In the genomic region with DNA sequence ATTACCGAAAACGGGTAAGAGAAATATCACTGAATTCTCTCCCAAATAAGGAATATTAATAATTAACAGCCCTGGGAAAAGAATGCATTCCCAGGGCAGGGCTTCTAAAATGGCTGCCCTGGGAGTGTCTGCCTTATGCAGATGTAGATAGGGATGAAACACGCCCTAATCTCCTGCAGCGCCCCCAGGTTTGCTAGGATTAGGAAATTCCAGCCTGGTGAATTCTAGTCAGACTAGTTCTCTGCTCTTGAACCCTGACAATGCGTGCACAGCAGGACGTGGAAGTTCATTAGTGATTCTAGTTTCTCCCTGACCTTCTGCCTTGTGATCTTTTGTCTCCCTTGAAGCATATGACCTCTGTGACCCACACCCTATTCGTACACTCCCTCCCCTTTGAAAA, we compare ENCODE assay signal across 6 cellular contexts.
DNase-seq lines count a peak whose midpoint lies in the region; ATAC-seq, FAIRE-seq and TF ChIP-seq lines count a peak whose summit lies in the region.
"Not testable (repeated sequence)": the region's sequence is repeated elsewhere in the genome, so short reads cannot be mapped to it uniquely, and the experiment has no call there.

No MANE protein-coding gene starts in this region.

- CTCF ChIA-PET in H1 (lab: Charles Lee; ENCODE audit: partially characterized antibody) = not testable (repeated sequence)

- not testable (repeated sequence) for H4K5ac ChIP-seq in H1 (ENCODE audit: insufficient read length, low read depth, low read length)

- H2BK12ac ChIP-seq in H1 (ENCODE audit: low read depth, low read length) = not testable (repeated sequence)

- not testable (repeated sequence) for H3K14ac ChIP-seq in H1 (ENCODE audit: insufficient read length)

- TF ChIP-seq EP300 in H1 (IDR thresholded peaks at IDR 0.05; ENCODE audit: borderline replicate concordance in 1 of 2, low read depth in 2 of 2, low read length in 2 of 2) = peak; percentile 30 to 54; a peak in 2 of 3 replicates

- H3K79me1 ChIP-seq in H1 (ENCODE audit: low read depth, low read length) = not testable (repeated sequence)

- 0 out of 4 replicates have a peak, but pooled peaks of 1 of the 2 experiments have one; percentile 9 for TF ChIP-seq CTCF in GM23338 (conservative IDR thresholded peaks at IDR 0.05; ENCODE audit: low read depth in 2 of 2)
- TF ChIP-seq CTCF in H1 (IDR thresholded peaks at IDR 0.05; ENCODE audit: control extremely low read depth in 1 of 3, insufficient read depth in 1 of 3, low read depth in 1 of 3, low read length in 3 of 3) = not testable (repeated sequence)

- peaks cover 17% of the 10 kb centered on the region for H3K9me3 Mint-ChIP-seq in GM23338

- not testable (repeated sequence) for H3K23me2 ChIP-seq in H1 (ENCODE audit: low read depth, low read length)

- peaks cover 34% of the 10 kb centered on the region for H3K4me1 Mint-ChIP-seq in GM23338

- peak overlapping the region; percentile 44; the same call in 1 of the 2 replicates for H3K27ac Mint-ChIP-seq in GM23338

- DNase-seq in GM23338 (ENCODE audit: low spot score) = peak; percentile 74
- DNase-seq in NT2/D1 (ENCODE audit: low read depth, low spot score) = peak; percentile 9
- DNase-seq in H1 (ENCODE audit: low read depth in 1 of 2, low spot score in 2 of 2) = peak in 1 of 2 experiments; percentile 69
- DNase-seq in iPS DF 19.7 (ENCODE audit: low read depth, low spot score) = peak; percentile 76
- peak; percentile 52 for DNase-seq in iPS DF 6.9 (ENCODE audit: low read depth, low spot score)

- not testable (repeated sequence) for H3K9me2 ChIP-seq in GM23338 (ENCODE audit: insufficient read depth)

- TF ChIP-seq RAD21 in H1 (IDR thresholded peaks at IDR 0.05 in 1 of 2, conservative IDR thresholded peaks at IDR 0.05 in 1 of 2; ENCODE audit: low read depth in 2 of 2, low read length in 2 of 2) = peak in 1 of 2 experiments; percentile 4; a peak in 2 of 4 replicates

- TF ChIP-seq POLR2A in H1 (IDR thresholded peaks at IDR 0.05; ENCODE audit: control extremely low read depth in 1 of 2, low read depth in 2 of 2, low read length in 2 of 2) = not testable (repeated sequence)

- H3K9ac ChIP-seq in HUES48 (ENCODE audit: low read depth, low read length); NT2/D1 (ENCODE audit: insufficient read length, low read depth); H1 (replicated peaks in 1 of 4; ENCODE audit: extremely low read depth in 1 of 4, low read depth in 3 of 4, low read length in 3 of 4): not testable (repeated sequence)

- 0 out of 2 replicates have a peak overlapping the region, but pooled peaks have one; percentile 22 for H3K4me2 ChIP-seq in GM23338
- H3K4me2 ChIP-seq in H1 (ENCODE audit: insufficient read depth in 1 of 2, low read depth in 2 of 2, low read length in 2 of 2) = not testable (repeated sequence)

- not testable (repeated sequence) for H3K4me3 Mint-ChIP-seq in GM23338

- H3K79me2 ChIP-seq in GM23338 (replicated peaks; ENCODE audit: insufficient read depth); H1 (ENCODE audit: control insufficient read depth in 1 of 2, insufficient read depth in 2 of 2, low read length in 2 of 2): not testable (repeated sequence)

- ATAC-seq in GM23338 = not testable (repeated sequence)

- H3F3A ChIP-seq in GM23338 (replicated peaks; ENCODE audit: low read depth) = not testable (repeated sequence)

- peak overlapping the region; percentile 75; the same call in 1 of the 2 replicates for H3K27ac ChIP-seq in GM23338 (ENCODE audit: low read depth)
- H3K27ac ChIP-seq in HUES48 (ENCODE audit: low read depth, low read length) = peak overlapping the region; percentile 72
- H3K27ac ChIP-seq in H1 (ENCODE audit: low read depth, low read length); iPS DF 6.9 (ENCODE audit: low read length): not testable (repeated sequence)

- H3K56ac ChIP-seq in H1 (replicated peaks; ENCODE audit: insufficient read length, low read depth, low read length) = not testable (repeated sequence)

- H2BK5ac ChIP-seq in H1 (ENCODE audit: low read depth, low read length) = peak overlapping the region; percentile 61; the same call in 1 of the 2 replicates

- H3K4me1 ChIP-seq in GM23338 (ENCODE audit: insufficient read depth) (peaks cover 29% of the 10 kb centered on the region), HUES48 (ENCODE audit: control insufficient read depth, insufficient read depth, low read length) (peaks cover 14% of the 10 kb centered on the region; the same call in 1 of the 2 replicates)
- not testable (repeated sequence) for H3K4me1 ChIP-seq in NT2/D1 (ENCODE audit: insufficient read depth, insufficient read length); H1 (replicated peaks in 1 of 4; ENCODE audit: control insufficient read depth in 3 of 4, insufficient read depth in 4 of 4, low read length in 3 of 4); iPS DF 6.9 (ENCODE audit: control insufficient read depth, insufficient read depth, low read length)

- not testable (repeated sequence) for H3K18ac ChIP-seq in H1 (ENCODE audit: extremely low read depth, low read length)

- not testable (repeated sequence) for H3K4me3 ChIP-seq in GM23338; HUES48 (ENCODE audit: low read depth, low read length); NT2/D1 (ENCODE audit: insufficient read length, low read depth); H1 (ENCODE audit: extremely low read depth in 1 of 4, insufficient read depth in 2 of 4, low read depth in 3 of 4, low read length in 4 of 4); iPS DF 6.9 (ENCODE audit: low read length)

- H2BK120ac ChIP-seq in H1 (replicated peaks; ENCODE audit: low read depth, low read length) = not testable (repeated sequence)

- peaks cover 33% of the 10 kb centered on the region for H3K36me3 Mint-ChIP-seq in GM23338 (ENCODE audit: low read depth)

- not testable (repeated sequence) for H3K4ac ChIP-seq in H1 (replicated peaks; ENCODE audit: insufficient read length, low read depth, low read length)

- H2BK15ac ChIP-seq in H1 (ENCODE audit: low read length) = not testable (repeated sequence)

- H4K91ac ChIP-seq in H1 (replicated peaks; ENCODE audit: insufficient read length, low read length) = not testable (repeated sequence)

- H2AFZ ChIP-seq in GM23338; H1 (ENCODE audit: low read length): not testable (repeated sequence)

- H3K23ac ChIP-seq in H1 (ENCODE audit: insufficient read length) = not testable (repeated sequence)

- H2BK20ac ChIP-seq in H1 (ENCODE audit: low read length) = not testable (repeated sequence)

- H4K8ac ChIP-seq in H1 (ENCODE audit: extremely low read depth, insufficient read depth, low read length) = not testable (repeated sequence)

- H3K27me3 Mint-ChIP-seq in GM23338 (ENCODE audit: insufficient read depth, low read depth, poor library complexity) = not testable (repeated sequence)

- not testable (repeated sequence) for H2AK5ac ChIP-seq in H1 (ENCODE audit: low read depth, low read length)

- WGBS in H1 (ENCODE audit: extremely low coverage in 1 of 2, insufficient coverage in 1 of 2, insufficient read length in 1 of 2, insufficient replicate concordance in 2 of 2, low coverage in 1 of 2, low lambda C conversion rate in 2 of 2, missing lambda C conversion rate in 1 of 2), 2 experiments = 71% methylated on average over 7 of the region's 7 CpGs; no CpG with 5 or more reads in 1 of the 2 experiments
- WGBS in iPS DF 6.9 (ENCODE audit: insufficient coverage, insufficient read length) = no CpG with 5 or more reads among the region's 7 CpGs

- H3K36me3 ChIP-seq in GM23338 (ENCODE audit: insufficient read depth); HUES48 (ENCODE audit: control insufficient read depth, insufficient read depth, low read length); NT2/D1 (ENCODE audit: insufficient read depth, insufficient read length, low read length); H1 (ENCODE audit: control insufficient read depth in 2 of 4, insufficient read depth in 4 of 4, low read length in 3 of 4); iPS DF 6.9 (ENCODE audit: control insufficient read depth, insufficient read depth, low read length): not testable (repeated sequence)

- H4K20me1 ChIP-seq in GM23338 (replicated peaks; ENCODE audit: insufficient read depth); H1 (replicated peaks in 1 of 2; ENCODE audit: control insufficient read depth in 1 of 2, insufficient read depth in 2 of 2, low read length in 2 of 2): not testable (repeated sequence)

- not testable (repeated sequence) for H3K27me3 ChIP-seq in GM23338 (ENCODE audit: insufficient read depth); HUES48 (ENCODE audit: control insufficient read depth, insufficient read depth, low read length); NT2/D1 (ENCODE audit: insufficient read depth, insufficient read length); H1 (replicated peaks in 1 of 4; ENCODE audit: control insufficient read depth in 3 of 4, extremely low read depth in 1 of 4, insufficient read depth in 3 of 4, low read length in 3 of 4); iPS DF 6.9 (ENCODE audit: control insufficient read depth, insufficient read depth, low read length)

- POLR2A ChIA-PET in H1 (lab: Charles Lee; ENCODE audit: partially characterized antibody) = not testable (repeated sequence)

- FAIRE-seq in H1 (lab: Jason Lieb, UNC) = peak; percentile 84

- H3K9me3 ChIP-seq in HUES48 (ENCODE audit: control insufficient read depth, insufficient read depth, low read length); NT2/D1 (ENCODE audit: insufficient read depth, low read length); H1 (ENCODE audit: insufficient read depth in 2 of 2, low read depth in 1 of 2, low read length in 1 of 2); iPS DF 6.9 (ENCODE audit: control insufficient read depth, insufficient read depth, low read length): not testable (repeated sequence)

TF ChIP-seq in H1, 55 proteins besides CTCF, POLR2A, EP300 and RAD21 (continues in another document):
- TF ChIP-seq CHD2 (IDR thresholded peaks at IDR 0.05; ENCODE audit: low read length) (peak; percentile 48; the same call in 1 of the 2 replicates), RXRA (IDR thresholded peaks at IDR 0.05; ENCODE audit: insufficient read depth, low read depth, low read length) (0 out of 2 replicates have a peak, but pooled peaks have one; percentile 2), TEAD4 (IDR thresholded peaks at IDR 0.05; ENCODE audit: low read depth, low read length) (peak; percentile 85), YY1 (IDR thresholded peaks at IDR 0.05; ENCODE audit: low read depth, low read length) (peak; percentile 77), BCL11A (IDR thresholded peaks at IDR 0.05; ENCODE audit: low read depth in 2 of 2, low read length in 2 of 2) (peak in 1 of 2 experiments; percentile 48), SP1 (IDR thresholded peaks at IDR 0.05; ENCODE audit: low read depth, low read length) (peak; percentile 73)
